In genomic region chr10:78264361-78264760, GRCh38 we compare ENCODE assay signal across 15 cellular contexts.
"Had no signal": no experiment of that assay in that cellular context is flagged by ENCODE, and none has a peak within 500 bp of the region (broad histone marks: within the 10 kb centered on the region; RNA-seq: fewer than 3 reads in every experiment).

No MANE protein-coding gene starts in this region.

- H3K36me3 ChIP-seq: ascending aorta, stomach had no signal

- ATAC-seq: left colon, natural killer cell had no signal

- H3K4me3 ChIP-seq: ascending aorta, stomach had no signal

- H3K27me3 ChIP-seq: ascending aorta, stomach had no signal

- H3K9me3 ChIP-seq: ascending aorta, stomach had no signal

- H3K4me1 ChIP-seq: ascending aorta had no signal

- H3K27ac ChIP-seq: ascending aorta, stomach had no signal

- DNase-seq: activated CD4-positive, alpha-beta memory T cell treated with anti-CD3 and anti-CD28 coated beads for 36 hours; activated CD4-positive, alpha-beta T cell treated with anti-CD3 and anti-CD28 coated beads for 1 hour; activated gamma-delta T cell treated with Interleukin-2 at 50 U/mL for 16 hours; activated naive CD8-positive, alpha-beta T cell treated with anti-CD3 and anti-CD28 coated beads for 36 hours; activated T-cell treated with anti-CD3 and anti-CD28 coated beads, Interleukin-2, amount 50 U/mL, for 48 hours; central memory CD4-positive, alpha-beta T cell; cortex of kidney; immature natural killer cell; left colon; natural killer cell; stimulated activated CD4-positive, alpha-beta T cell treated with anti-CD3 and anti-CD28 coated beads, Interleukin-15, amount 100 ng/mL, for 24 hours; stomach; T-helper 9 cell; trophoblast cell had no signal
